Comparison of ENCODE assay signal across 1 cellular context in the genomic region with DNA sequence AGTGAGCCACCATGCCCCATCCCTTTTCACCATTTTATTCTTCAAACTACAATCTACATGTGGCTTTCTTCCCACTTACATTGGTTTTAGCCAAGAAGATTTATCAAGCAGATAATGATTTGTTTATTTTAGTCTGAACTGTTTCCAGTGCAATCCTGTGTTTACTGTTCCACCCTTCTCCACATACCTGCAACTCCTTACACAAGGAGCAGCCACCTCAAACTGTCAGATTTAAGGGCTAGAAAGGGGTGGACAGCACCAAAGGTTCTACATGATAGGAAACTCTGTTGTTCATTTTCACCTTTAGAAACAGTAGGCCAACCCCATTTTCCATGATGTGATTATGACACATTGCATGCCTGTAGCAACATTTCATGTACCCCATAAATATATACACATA.
TF ChIP-seq lines count a peak whose summit lies in the region.

No MANE protein-coding gene starts in this region.

TF ChIP-seq in SK-N-SH treated with all-trans-retinoic acid at 6 μM for 48 hours, 23 proteins besides CTCF, POLR2A, EP300 and RAD21 (continued from another document):
- TF ChIP-seq ZNF565 (CRISPR knock-in tag; conservative IDR thresholded peaks at IDR 0.05; ENCODE audit: low read depth) (no peak), OSR1 (CRISPR knock-in tag; IDR thresholded peaks at IDR 0.05) (no peak), ZNF70 (CRISPR knock-in tag; IDR thresholded peaks at IDR 0.05) (no peak), SNAI2 (CRISPR knock-in tag; IDR thresholded peaks at IDR 0.05) (no peak), ESRRG (CRISPR knock-in tag; IDR thresholded peaks at IDR 0.05) (no peak)
TF ChIP-seq in SK-N-SH treated with all-trans-retinoic acid at 6 μM for 48 hours: peak in this region for 0.
